10 cellular contexts compared by ENCODE assay signal in genomic region chr5:80184235-80185023, GRCh38.
DNase-seq lines count a peak whose midpoint lies in the region; ATAC-seq and TF ChIP-seq lines count a peak whose summit lies in the region.
"Had no signal": no experiment of that assay in that cellular context is flagged by ENCODE, and none has a peak within 500 bp of the region (broad histone marks: within the 10 kb centered on the region; RNA-seq: fewer than 3 reads in every experiment).

No MANE protein-coding gene starts in this region.

- DNase-seq in activated CD4-positive, alpha-beta T cell treated with anti-CD3 and anti-CD28 coated beads, Interleukin-2, amount 10 ng/mL, durations not matched to agents 24 days and 14 days, result no peak
- DNase-seq in activated CD4-positive, alpha-beta T cell treated with anti-CD3 and anti-CD28 coated beads, Interleukin-2, amount 50 U/mL, for 4 hours, result no peak
- DNase-seq in NCI-H345 (lab: John Stamatoyannopoulos, UW) (peak; percentile 87), cerebellar cortex (ENCODE audit: low spot score) (no peak), chondrocyte (ENCODE audit: low spot score) (no peak)
- no peak for DNase-seq in effector memory CD8-positive, alpha-beta T cell
- DNase-seq: C1 segment of cervical spinal cord, retina had no signal

- no peaks in the 10 kb centered on the region for H3K27me3 Mint-ChIP-seq in activated CD4-positive, alpha-beta T cell treated with anti-CD3 and anti-CD28 coated beads, Interleukin-2, amount 10 ng/mL, durations not matched to agents 24 days and 14 days
- H3K27me3 Mint-ChIP-seq in effector memory CD8-positive, alpha-beta T cell, result no peaks in the 10 kb centered on the region
- H3K27me3 Mint-ChIP-seq in stimulated activated memory B cell treated with anti-CD40 and anti-IgM and Interleukin-4, amounts not matched to agents 10 μg/mL and 1 μg/mL and 100 μg/mL, for 72 hours, result no peaks in the 10 kb centered on the region
- H3K27me3 Mint-ChIP-seq in chondrocyte (ENCODE audit: low read depth), result no peaks in the 10 kb centered on the region

- intact Hi-C loops in activated CD4-positive, alpha-beta T cell treated with anti-CD3 and anti-CD28 coated beads, Interleukin-2, amount 10 ng/mL, durations not matched to agents 24 days and 14 days (cut with micrococcal nuclease), result loop anchor here (1.0 to 5.0 kb wide), 3 partner anchors 8 to 192 kb away; partner anchors contain the start of gene MTX3

- H3K27ac Mint-ChIP-seq in activated CD4-positive, alpha-beta T cell treated with anti-CD3 and anti-CD28 coated beads, Interleukin-2, amount 10 ng/mL, durations not matched to agents 24 days and 14 days, result peak overlapping the region; percentile 92
- peak overlapping the region; percentile 73 to 83 for H3K27ac Mint-ChIP-seq in effector memory CD8-positive, alpha-beta T cell
- H3K27ac Mint-ChIP-seq in stimulated activated memory B cell treated with anti-CD40 and anti-IgM and Interleukin-4, amounts not matched to agents 10 μg/mL and 1 μg/mL and 100 μg/mL, for 72 hours, result peak overlapping the region; percentile 34
- H3K27ac Mint-ChIP-seq in chondrocyte (ENCODE audit: unreplicated experiment), result no peak overlapping the region

- no peak for TF ChIP-seq CTCF in chondrocyte (IDR thresholded peaks at IDR 0.05)

- peaks cover 16% of the 10 kb centered on the region for H3K36me3 Mint-ChIP-seq in activated CD4-positive, alpha-beta T cell treated with anti-CD3 and anti-CD28 coated beads, Interleukin-2, amount 10 ng/mL, durations not matched to agents 24 days and 14 days (ENCODE audit: low read depth)
- H3K36me3 Mint-ChIP-seq in effector memory CD8-positive, alpha-beta T cell (ENCODE audit: insufficient read depth), result peaks cover 12% of the 10 kb centered on the region
- H3K36me3 Mint-ChIP-seq in stimulated activated memory B cell treated with anti-CD40 and anti-IgM and Interleukin-4, amounts not matched to agents 10 μg/mL and 1 μg/mL and 100 μg/mL, for 72 hours, result peaks cover 12% of the 10 kb centered on the region
- no peaks in the 10 kb centered on the region for H3K36me3 Mint-ChIP-seq in chondrocyte (ENCODE audit: low read depth)

- H3K9me3 Mint-ChIP-seq in activated CD4-positive, alpha-beta T cell treated with anti-CD3 and anti-CD28 coated beads, Interleukin-2, amount 10 ng/mL, durations not matched to agents 24 days and 14 days, result no peaks in the 10 kb centered on the region
- no peaks in the 10 kb centered on the region for H3K9me3 Mint-ChIP-seq in effector memory CD8-positive, alpha-beta T cell
- H3K9me3 Mint-ChIP-seq in stimulated activated memory B cell treated with anti-CD40 and anti-IgM and Interleukin-4, amounts not matched to agents 10 μg/mL and 1 μg/mL and 100 μg/mL, for 72 hours, result no peaks in the 10 kb centered on the region
- H3K9me3 Mint-ChIP-seq in chondrocyte (ENCODE audit: low read depth), result no peaks in the 10 kb centered on the region

- H3K4me1 Mint-ChIP-seq in activated CD4-positive, alpha-beta T cell treated with anti-CD3 and anti-CD28 coated beads, Interleukin-2, amount 10 ng/mL, durations not matched to agents 24 days and 14 days, result peaks cover 78% of the 10 kb centered on the region
- peaks cover 63 to 72% of the 10 kb centered on the region in 2 donors for H3K4me1 Mint-ChIP-seq in effector memory CD8-positive, alpha-beta T cell (ENCODE audit: low read depth in 2 of 2)
- H3K4me1 Mint-ChIP-seq in stimulated activated memory B cell treated with anti-CD40 and anti-IgM and Interleukin-4, amounts not matched to agents 10 μg/mL and 1 μg/mL and 100 μg/mL, for 72 hours, result peaks cover 54% of the 10 kb centered on the region
- H3K4me1 Mint-ChIP-seq in chondrocyte (ENCODE audit: low read depth), result peaks cover 17% of the 10 kb centered on the region

- peak overlapping the region; percentile 58 for H3K4me3 Mint-ChIP-seq in activated CD4-positive, alpha-beta T cell treated with anti-CD3 and anti-CD28 coated beads, Interleukin-2, amount 10 ng/mL, durations not matched to agents 24 days and 14 days
- H3K4me3 Mint-ChIP-seq in effector memory CD8-positive, alpha-beta T cell, result peak overlapping the region; percentile 4 to 51
- H3K4me3 Mint-ChIP-seq in stimulated activated memory B cell treated with anti-CD40 and anti-IgM and Interleukin-4, amounts not matched to agents 10 μg/mL and 1 μg/mL and 100 μg/mL, for 72 hours, result no peak overlapping the region
- H3K4me3 Mint-ChIP-seq in chondrocyte (ENCODE audit: unreplicated experiment), result no peak overlapping the region

- ATAC-seq in effector memory CD8-positive, alpha-beta T cell (replicated peaks), result no peak
- no peak for ATAC-seq in stimulated activated memory B cell treated with anti-CD40 and anti-IgM and Interleukin-4, amounts not matched to agents 10 μg/mL and 1 μg/mL and 100 μg/mL, for 72 hours
- ATAC-seq in GM18873 (IDR thresholded peaks at IDR 0.05; ENCODE audit: low FRiP score, unreplicated experiment), result no peak

Comparison
In these comparisons a context has a peak if more than half of its experiments do, and no peak if none do; other contexts are left out.
1. H3K4me3 Mint-ChIP-seq: peak in activated CD4-positive, alpha-beta T cell treated with anti-CD3 and anti-CD28 coated beads, Interleukin-2, amount 10 ng/mL, durations not matched to agents 24 days and 14 days (single experiment) and effector memory CD8-positive, alpha-beta T cell (2 of 2); none in stimulated activated memory B cell treated with anti-CD40 and anti-IgM and Interleukin-4, amounts not matched to agents 10 μg/mL and 1 μg/mL and 100 μg/mL, for 72 hours (single experiment) and chondrocyte (single experiment).